7 cellular contexts compared by ENCODE assay signal in the genomic region with DNA sequence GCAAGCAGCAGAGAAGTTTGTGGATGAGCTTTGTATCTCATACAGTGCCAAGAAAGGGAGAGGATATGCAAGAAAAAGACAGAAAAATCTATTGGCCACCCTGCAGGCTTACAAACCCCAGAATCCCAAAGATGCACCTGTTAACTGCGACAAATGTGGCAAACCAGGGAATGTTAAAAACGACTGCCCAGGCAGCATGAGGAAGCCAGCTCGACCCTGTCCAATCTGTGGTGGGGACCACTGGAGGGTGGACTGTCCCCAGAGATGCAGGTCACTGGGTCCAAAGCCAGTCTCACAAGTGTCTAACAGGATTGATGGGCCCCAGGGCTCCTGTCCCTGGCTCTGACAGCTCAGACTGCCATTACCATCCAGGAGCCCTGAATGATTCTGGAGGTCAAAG. TPM values are rescaled to one million over a fixed set of nuclear protein-coding genes. Genes with fewer than 3 reads are reported as not detected.
"Had no signal": no experiment of that assay in that cellular context is flagged by ENCODE, and none has a peak within 500 bp of the region (broad histone marks: within the 10 kb centered on the region; RNA-seq: fewer than 3 reads in every experiment).

No MANE protein-coding gene starts in this region.

- ATAC-seq: GM23338 had no signal

- H3K4me3 ChIP-seq: GM23248, GM23338, HAP-1 had no signal

- H3K36me3 ChIP-seq: HAP-1 had no signal

- H3K27ac ChIP-seq: GM23248 had no signal

- H3K4me2 ChIP-seq: GM23338 had no signal

- H2AFZ ChIP-seq: GM23248, GM23338 had no signal

- DNase-seq: GOT3, H9, HCEC 1CT, HFFc6 had no signal

- H3K9me3 ChIP-seq: HAP-1 had no signal

- H3K9ac ChIP-seq: GM23248 had no signal

RNA-seq across cellular contexts. Expression of a gene that starts 12.9 kb away (rescaled TPM):
- total RNA-seq: GM23248, HFFc6 had no signal
